In the genomic region with DNA sequence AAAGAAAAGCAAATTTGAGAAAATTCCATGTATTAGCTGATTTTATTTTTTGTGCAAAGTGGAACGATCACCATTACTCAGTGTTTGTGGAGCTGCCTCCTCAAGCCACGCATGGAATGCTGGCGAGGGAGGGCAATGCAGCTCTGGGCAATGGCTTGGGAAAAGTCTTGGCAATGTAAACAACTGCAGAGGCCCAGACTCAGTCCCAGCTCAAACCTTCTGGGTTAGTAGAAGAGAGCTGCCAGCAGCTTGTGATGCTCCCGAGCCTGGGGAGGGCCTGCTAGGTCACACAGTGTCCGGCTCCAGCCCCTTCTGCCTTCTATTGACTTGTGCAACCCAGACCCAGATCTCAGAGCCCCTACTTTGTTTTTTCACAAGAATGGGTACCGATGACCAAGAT, we compare ENCODE assay signal across 19 cellular contexts. TPM values are rescaled to one million over a fixed set of nuclear protein-coding genes. Genes with fewer than 3 reads are reported as not detected.
DNase-seq lines count a peak whose midpoint lies in the region; ATAC-seq and TF ChIP-seq lines count a peak whose summit lies in the region.
"Had no signal": no experiment of that assay in that cellular context is flagged by ENCODE, and none has a peak within 500 bp of the region (broad histone marks: within the 10 kb centered on the region; RNA-seq: fewer than 3 reads in every experiment).

No MANE protein-coding gene starts in this region.

- peak; percentile 4 for DNase-seq in BJ (ENCODE audit: low read depth)
- peak; percentile 1 for DNase-seq in PC-3
- DNase-seq in fibroblast of peridontal ligament (ENCODE audit: extremely low read depth): peak; percentile 79
- DNase-seq in NCI-H2107 treated with DMSO at 0.1 percent for 48 hours (lab: John Stamatoyannopoulos, UW; ENCODE audit: unreplicated experiment): no peak
- DNase-seq in cardiac septum (ENCODE audit: low spot score): no peak
- DNase-seq in NCI-H187 treated with DMSO at 0.1 percent for 48 hours (lab: John Stamatoyannopoulos, UW): no peak
- no peak for DNase-seq in GM13977 (ENCODE audit: low spot score)
- DNase-seq: activated CD4-positive, alpha-beta T cell treated with anti-CD3 and anti-CD28 coated beads, Interleukin-2, amount 10 ng/mL, durations not matched to agents 24 days and 14 days; activated naive CD4-positive, alpha-beta T cell treated with anti-CD3 and anti-CD28 coated beads for 36 hours; NCI-H1105; NCI-H2171 treated with DMSO at 0.1 percent for 48 hours; occipital lobe; RPMI8226; sigmoid colon; stimulated activated CD4-positive, alpha-beta T cell treated with anti-CD3 and anti-CD28 coated beads, Interleukin-1b, Interleukin-23, amount 100 ng/mL, for 48 hours had no signal

- H3K36me3 ChIP-seq in BJ (ENCODE audit: control insufficient read depth, insufficient read depth, low read length) (no peaks in the 10 kb centered on the region), PC-3 (ENCODE audit: low read depth, low read length) (no peaks in the 10 kb centered on the region), rectal smooth muscle tissue (ENCODE audit: control insufficient read depth, insufficient read depth, low read length) (no peaks in the 10 kb centered on the region)
- H3K36me3 ChIP-seq: HAP-1, sigmoid colon had no signal

- TF ChIP-seq CTCF in BJ (IDR thresholded peaks at IDR 0.05; ENCODE audit: insufficient read depth, low read depth, low read length): no peak
- no peak for TF ChIP-seq CTCF in PC-3 (conservative IDR thresholded peaks at IDR 0.05; ENCODE audit: low read depth, low read length)
- no peak for TF ChIP-seq CTCF in GM13977 (IDR thresholded peaks at IDR 0.05; ENCODE audit: extremely low read depth, insufficient read depth, missing control alignments)

- no TSS peak for BruUV-seq in PC-3 (replicated peaks; lab: Mats Ljungman, UMichigan)

- no peaks in the 10 kb centered on the region for H3K9me2 ChIP-seq in PC-3 (replicated peaks; ENCODE audit: low read length)

- POLR2A ChIA-PET in BJ (lab: Charles Lee) (no interaction called here), PC-3 (lab: Charles Lee; ENCODE audit: unreplicated experiment) (no interaction called here)

- H3K4me1 ChIP-seq in PC-3 (ENCODE audit: insufficient read depth, low read length) (no peaks in the 10 kb centered on the region), rectal smooth muscle tissue (ENCODE audit: control insufficient read depth, insufficient read depth, low read length) (peaks cover 12% of the 10 kb centered on the region)
- H3K4me1 ChIP-seq: HAP-1 had no signal

- no peaks in the 10 kb centered on the region for H4K20me1 ChIP-seq in PC-3 (ENCODE audit: low read length)

- ATAC-seq in PC-3: no peak

- intact Hi-C loops in PC-3 (cut with micrococcal nuclease): no loop called here
- intact Hi-C loops in cardiac septum (cut with DNase I): no loop called here

- H3F3A ChIP-seq in PC-3 (ENCODE audit: low read length, unreplicated experiment): no peaks in the 10 kb centered on the region

- no peaks in the 10 kb centered on the region for H3K9me3 ChIP-seq in PC-3 (ENCODE audit: low read length)
- H3K9me3 ChIP-seq: HAP-1, sigmoid colon had no signal

- H3K27ac ChIP-seq in PC-3 (ENCODE audit: low read length): no peak overlapping the region
- H3K27ac ChIP-seq in rectal smooth muscle tissue (ENCODE audit: low read depth, low read length): peak overlapping the region; percentile 95
- H3K27ac ChIP-seq: KMS-11 had no signal

- H3K4me3 ChIP-seq in BJ (ENCODE audit: low read depth, low read length) (no peak overlapping the region), PC-3 (ENCODE audit: low read length) (no peak overlapping the region), rectal smooth muscle tissue (ENCODE audit: low read length) (no peak overlapping the region)
- H3K4me3 ChIP-seq: HAP-1, sigmoid colon had no signal

- no peak overlapping the region for H3K4me2 ChIP-seq in PC-3 (ENCODE audit: low read length)
- H3K4me2 ChIP-seq: KMS-11 had no signal

- no peak overlapping the region for H2AFZ ChIP-seq in PC-3 (ENCODE audit: low read length)

- H3K9ac ChIP-seq in PC-3 (ENCODE audit: low read length) (no peak overlapping the region), rectal smooth muscle tissue (ENCODE audit: low read length) (no peak overlapping the region)
- H3K9ac ChIP-seq: KMS-11 had no signal

- CTCF ChIA-PET in BJ (lab: Yijun Ruan, JAX): interaction anchor here (0.7 to 2.4 kb wide), 3 partner anchors 10 to 704 kb away, joined by 3 to 10 read pairs (median 4); no protein-coding TSS in a partner anchor
- CTCF ChIA-PET in PC-3 (lab: Charles Lee): no interaction called here

- H3K27me3 ChIP-seq in BJ (ENCODE audit: control insufficient read depth, insufficient read depth, low read length) (peaks cover 13% of the 10 kb centered on the region), PC-3 (ENCODE audit: low read length) (peaks cover 28% of the 10 kb centered on the region), rectal smooth muscle tissue (ENCODE audit: control insufficient read depth, insufficient read depth, low read length) (peaks cover 10% of the 10 kb centered on the region)

- in situ Hi-C loops in GM13977 (cut with MboI; ENCODE audit: low pct_unique_long_range_greater_than_20kb, low sequenced_read_pairs, unreplicated experiment): loop anchor here (25.0 kb wide), 1 partner anchor 713 kb away; no protein-coding TSS in a partner anchor

- no peaks in the 10 kb centered on the region for H3K79me2 ChIP-seq in PC-3 (ENCODE audit: low read length)

RNA-seq across cellular contexts. Expression of gene EPHB1, which starts 4.3 kb away (rescaled TPM):
- polyA plus RNA-seq in BJ (2011; rRNA removed): 0.36 and 0.50 TPM in 2 replicates
- 0.81 and 2.2 TPM in 2 replicates for polyA minus RNA-seq in BJ (2011; rRNA and poly(A)+ RNA removed)
- 0.69 and 0.92 TPM in 2 replicates for total RNA-seq in PC-3 (2014; rRNA removed)
- 1.1 TPM for total RNA-seq in cardiac septum
- total RNA-seq: B cell had no signal

Comparison
In these comparisons a context has a peak if more than half of its experiments do, and no peak if none do; other contexts are left out.
1. DNase-seq: peak in BJ (single experiment), PC-3 (single experiment) and fibroblast of peridontal ligament (single experiment); none in NCI-H2107 treated with DMSO at 0.1 percent for 48 hours (single experiment), cardiac septum (single experiment), NCI-H187 treated with DMSO at 0.1 percent for 48 hours (single experiment) and GM13977 (single experiment).